In the genomic region with DNA sequence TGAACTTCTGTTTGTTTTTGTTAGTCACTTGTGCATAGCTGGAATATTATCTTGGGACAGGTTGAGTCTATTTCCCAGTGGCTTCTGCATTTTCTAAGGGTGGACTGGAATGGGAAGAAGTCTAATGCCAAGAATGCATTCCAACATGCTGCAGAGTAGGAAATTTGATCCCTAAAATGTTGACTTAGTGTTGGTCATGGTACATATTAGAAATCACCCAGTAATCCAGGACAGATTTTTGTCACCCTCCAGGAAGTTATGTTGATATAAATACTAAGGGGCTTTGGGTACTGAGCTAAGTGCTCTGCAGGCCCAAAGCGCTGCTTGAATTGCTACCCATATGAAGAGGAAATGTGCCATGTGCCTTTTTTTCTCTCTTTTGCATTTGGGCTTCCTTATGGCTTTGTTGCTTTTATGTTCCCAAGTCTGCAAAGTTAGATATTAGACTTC, we compare ENCODE assay signal across 1 cellular context.
TF ChIP-seq lines count a peak whose summit lies in the region.

No MANE protein-coding gene starts in this region.

TF ChIP-seq in SK-N-SH, 30 proteins besides CTCF, POLR2A, EP300 and RAD21 (continued from another document):
- TF ChIP-seq, protein P1, sequence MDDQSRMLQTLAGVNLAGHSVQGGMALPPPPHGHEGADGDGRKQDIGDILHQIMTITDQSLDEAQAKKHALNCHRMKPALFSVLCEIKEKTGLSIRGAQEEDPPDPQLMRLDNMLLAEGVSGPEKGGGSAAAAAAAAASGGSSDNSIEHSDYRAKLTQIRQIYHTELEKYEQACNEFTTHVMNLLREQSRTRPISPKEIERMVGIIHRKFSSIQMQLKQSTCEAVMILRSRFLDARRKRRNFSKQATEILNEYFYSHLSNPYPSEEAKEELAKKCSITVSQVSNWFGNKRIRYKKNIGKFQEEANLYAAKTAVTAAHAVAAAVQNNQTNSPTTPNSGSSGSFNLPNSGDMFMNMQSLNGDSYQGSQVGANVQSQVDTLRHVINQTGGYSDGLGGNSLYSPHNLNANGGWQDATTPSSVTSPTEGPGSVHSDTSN (IDR thresholded peaks at IDR 0.05), result peak; percentile 53; the same call in 1 of the 2 replicates
- no peak for TF ChIP-seq NRF1 (IDR thresholded peaks at IDR 0.05; ENCODE audit: low read depth, low read length)
- no peak for TF ChIP-seq FOXJ3 (CRISPR knock-in tag; IDR thresholded peaks at IDR 0.05)
- TF ChIP-seq, protein P2, sequence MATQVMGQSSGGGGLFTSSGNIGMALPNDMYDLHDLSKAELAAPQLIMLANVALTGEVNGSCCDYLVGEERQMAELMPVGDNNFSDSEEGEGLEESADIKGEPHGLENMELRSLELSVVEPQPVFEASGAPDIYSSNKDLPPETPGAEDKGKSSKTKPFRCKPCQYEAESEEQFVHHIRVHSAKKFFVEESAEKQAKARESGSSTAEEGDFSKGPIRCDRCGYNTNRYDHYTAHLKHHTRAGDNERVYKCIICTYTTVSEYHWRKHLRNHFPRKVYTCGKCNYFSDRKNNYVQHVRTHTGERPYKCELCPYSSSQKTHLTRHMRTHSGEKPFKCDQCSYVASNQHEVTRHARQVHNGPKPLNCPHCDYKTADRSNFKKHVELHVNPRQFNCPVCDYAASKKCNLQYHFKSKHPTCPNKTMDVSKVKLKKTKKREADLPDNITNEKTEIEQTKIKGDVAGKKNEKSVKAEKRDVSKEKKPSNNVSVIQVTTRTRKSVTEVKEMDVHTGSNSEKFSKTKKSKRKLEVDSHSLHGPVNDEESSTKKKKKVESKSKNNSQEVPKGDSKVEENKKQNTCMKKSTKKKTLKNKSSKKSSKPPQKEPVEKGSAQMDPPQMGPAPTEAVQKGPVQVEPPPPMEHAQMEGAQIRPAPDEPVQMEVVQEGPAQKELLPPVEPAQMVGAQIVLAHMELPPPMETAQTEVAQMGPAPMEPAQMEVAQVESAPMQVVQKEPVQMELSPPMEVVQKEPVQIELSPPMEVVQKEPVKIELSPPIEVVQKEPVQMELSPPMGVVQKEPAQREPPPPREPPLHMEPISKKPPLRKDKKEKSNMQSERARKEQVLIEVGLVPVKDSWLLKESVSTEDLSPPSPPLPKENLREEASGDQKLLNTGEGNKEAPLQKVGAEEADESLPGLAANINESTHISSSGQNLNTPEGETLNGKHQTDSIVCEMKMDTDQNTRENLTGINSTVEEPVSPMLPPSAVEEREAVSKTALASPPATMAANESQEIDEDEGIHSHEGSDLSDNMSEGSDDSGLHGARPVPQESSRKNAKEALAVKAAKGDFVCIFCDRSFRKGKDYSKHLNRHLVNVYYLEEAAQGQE (IDR thresholded peaks at IDR 0.05; ENCODE audit: low read depth, low read length), result no peak
- TF ChIP-seq USF2 (IDR thresholded peaks at IDR 0.05; ENCODE audit: borderline replicate concordance, low read depth, low read length), result no peak
- TF ChIP-seq RFX5 (IDR thresholded peaks at IDR 0.05; ENCODE audit: low read length), result no peak
- TF ChIP-seq GATA2 (CRISPR knock-in tag; IDR thresholded peaks at IDR 0.05), result no peak
- no peak for TF ChIP-seq RXRA (IDR thresholded peaks at IDR 0.05; ENCODE audit: borderline replicate concordance, low read depth)
- TF ChIP-seq CHD2 (IDR thresholded peaks at IDR 0.05; ENCODE audit: low read length, partially characterized antibody), result no peak
- TF ChIP-seq RCOR1 (IDR thresholded peaks at IDR 0.05; ENCODE audit: low read length), result no peak
- TF ChIP-seq FOSL2 (IDR thresholded peaks at IDR 0.05; ENCODE audit: borderline replicate concordance, low read depth), result peak; percentile 31; the same call in 1 of the 2 replicates
- peak; percentile 92 for TF ChIP-seq NFIC (IDR thresholded peaks at IDR 0.05; ENCODE audit: borderline replicate concordance)
- TF ChIP-seq TEAD4 (IDR thresholded peaks at IDR 0.05; ENCODE audit: borderline replicate concordance, insufficient read depth), result peak; percentile 81; the same call in 1 of the 2 replicates
- no peak for TF ChIP-seq ELF1 (IDR thresholded peaks at IDR 0.05)
- peak; percentile 83 for TF ChIP-seq TCF12 (IDR thresholded peaks at IDR 0.05)
- no peak for TF ChIP-seq TAF1 (IDR thresholded peaks at IDR 0.05; ENCODE audit: borderline replicate concordance, low read depth, low read length)
- no peak for TF ChIP-seq GABPA (IDR thresholded peaks at IDR 0.05; ENCODE audit: low read depth)
